27 cellular contexts compared by ENCODE assay signal in genomic region chr9:137372693-137373610, GRCh38. TPM values are rescaled to one million over a fixed set of nuclear protein-coding genes. Genes with fewer than 3 reads are reported as not detected.
DNase-seq lines count a peak whose midpoint lies in the region; ATAC-seq, FAIRE-seq and TF ChIP-seq lines count a peak whose summit lies in the region.
"Had no signal": no experiment of that assay in that cellular context is flagged by ENCODE, and none has a peak within 500 bp of the region (broad histone marks: within the 10 kb centered on the region; RNA-seq: fewer than 3 reads in every experiment).

No MANE protein-coding gene starts in this region.

- no peak for FAIRE-seq in HepG2 (lab: Jason Lieb, UNC)

- no TSS peak for BruUV-seq in HepG2 (replicated peaks; lab: Mats Ljungman, UMichigan)

- no peak overlapping the region for H3K4me3 ChIP-seq in HepG2 (replicated peaks in 1 of 3; ENCODE audit: insufficient read depth in 1 of 3, low read depth in 2 of 3, low read length in 3 of 3)
- H3K4me3 ChIP-seq: skin epidermis had no signal

- TF ChIP-seq CTCF in HepG2 (CRISPR knock-in tag; IDR thresholded peaks at IDR 0.05): no peak

- peaks cover 3 to 7% of the 10 kb centered on the region in 2 experiments; a peak in 2 of 5 replicates for H3K27me3 ChIP-seq in HepG2 (ENCODE audit: control insufficient read depth in 1 of 2, insufficient read depth in 2 of 2, low read length in 2 of 2)

- TF ChIP-seq RAD21 in HepG2 (CRISPR knock-in tag; IDR thresholded peaks at IDR 0.05): no peak

- peaks cover 8% of the 10 kb centered on the region; the same call in 1 of the 2 replicates for H3K4me1 ChIP-seq in HepG2 (ENCODE audit: insufficient read depth, low read length)

- DNase-seq in Right ventricle myocardium superior: peak; percentile 37
- DNase-seq in Right ventricle myocardium inferior (ENCODE audit: missing footprints): no peak
- DNase-seq in RPMI8226: peak; percentile 44
- DNase-seq in HepG2 (ENCODE audit: low spot score): no peak
- DNase-seq in sciatic nerve (ENCODE audit: low spot score): peak; percentile 57
- no peak for DNase-seq in COR-L47 (lab: John Stamatoyannopoulos, UW)
- no peak for DNase-seq in cerebellum (ENCODE audit: low spot score)
- DNase-seq: activated B cell treated with CpG ODN at 0.5 μM for 24 hours; activated CD4-positive, alpha-beta T cell treated with anti-CD3 and anti-CD28 coated beads, Interleukin-2, amount 50 U/mL, for 48 hours; activated CD8-positive, alpha-beta memory T cell treated with anti-CD3 and anti-CD28 coated beads, Interleukin-2, amount 50 U/mL, for 48 hours; C1 segment of cervical spinal cord; Calu3; effector memory CD4-positive, alpha-beta T cell; EL; foreskin fibroblast; H7; NCI-H1105; NCI-H2081 treated with DMSO at 0.1 percent for 48 hours; NCI-H82; SHP77; stimulated activated CD4-positive, alpha-beta T cell treated with anti-CD3 and anti-CD28 coated beads, Interleukin-2, amount 100 ng/mL, for 48 hours; T1000 had no signal

- CTCF ChIA-PET in HepG2 (lab: Yijun Ruan, JAX; ENCODE audit: low intra/inter-chr PET ratio, low total read pairs): no interaction called here

- TF ChIP-seq EP300 in HepG2 (IDR thresholded peaks at IDR 0.05; ENCODE audit: low read depth in 2 of 2, low read length in 2 of 2): no peak
- TF ChIP-seq EP300 in HepG2 (CRISPR knock-in tag; IDR thresholded peaks at IDR 0.05; ENCODE audit: borderline replicate concordance): no peak

- no peak for ATAC-seq in Right ventricle myocardium superior (ENCODE audit: poor library complexity)
- no peak for ATAC-seq in Right ventricle myocardium inferior
- peak; percentile 9; the same call in 2 of the 3 replicates for ATAC-seq in HepG2
- ATAC-seq in sciatic nerve: no peak
- ATAC-seq in HG03095 (IDR thresholded peaks at IDR 0.05; ENCODE audit: unreplicated experiment): no peak
- ATAC-seq: activated T-helper 17 cell treated with anti-CD3 and anti-CD28 coated beads, Interleukin-2, amount 50 U/mL, for 72 hours; stimulated activated memory B cell treated with anti-CD40 and anti-IgM and Interleukin-4, amounts not matched to agents 10 μg/mL and 1 μg/mL and 100 μg/mL, for 72 hours had no signal

- WGBS in HepG2 (ENCODE audit: low lambda C conversion rate): 70% methylated on average over 10 of the region's 37 CpGs

- intact Hi-C loops in Right ventricle myocardium superior (cut with DNase I) (no loop called here), Right ventricle myocardium inferior (cut with DNase I) (no loop called here), HepG2 (cut with micrococcal nuclease; ENCODE audit: unreplicated experiment) (no loop called here), sciatic nerve (cut with DNase I) (no loop called here)

- no peaks in the 10 kb centered on the region for H3K36me3 ChIP-seq in HepG2 (replicated peaks in 1 of 2; ENCODE audit: control insufficient read depth in 1 of 2, insufficient read depth in 2 of 2, low read length in 2 of 2)

- in situ Hi-C loops in HepG2 (cut with HindIII; ENCODE audit: extremely low pct_ligation_motif_present, low pct_unique_long_range_greater_than_20kb): no loop called here

- no peak for TF ChIP-seq POLR2A in HepG2 (IDR thresholded peaks at IDR 0.05; ENCODE audit: insufficient read depth in 1 of 2, low read depth in 2 of 2, low read length in 2 of 2)

- H3K27ac ChIP-seq in HepG2 (ENCODE audit: extremely low read length, insufficient read depth, low read length): no peak overlapping the region
- H3K27ac ChIP-seq: skin epidermis had no signal

- H4K20me1 ChIP-seq in HepG2 (ENCODE audit: insufficient read depth, low read length): no peaks in the 10 kb centered on the region

- H3K79me2 ChIP-seq in HepG2 (ENCODE audit: insufficient read depth, low read length): no peaks in the 10 kb centered on the region

- POLR2A ChIA-PET in HepG2 (lab: Yijun Ruan, JAX): no interaction called here

- H3K9me3 ChIP-seq in HepG2 (ENCODE audit: low read length): no peaks in the 10 kb centered on the region

- no peak overlapping the region for H3K4me2 ChIP-seq in HepG2 (ENCODE audit: low read depth, low read length)

- H3K9ac ChIP-seq in HepG2 (ENCODE audit: insufficient read depth, low read depth, low read length): no peak overlapping the region

- no peak overlapping the region for H2AFZ ChIP-seq in HepG2 (ENCODE audit: low read length)

TF ChIP-seq in HepG2, 621 proteins besides CTCF, POLR2A, EP300 and RAD21 (continues in another document):
- TF ChIP-seq ZNF101 (CRISPR knock-in tag; IDR thresholded peaks at IDR 0.05; ENCODE audit: borderline replicate concordance, low read depth): no peak

RNA-seq across cellular contexts. Expression of gene EXD3, which starts 50.0 kb away (rescaled TPM):
- total RNA-seq in Right ventricle myocardium superior: 6.9 TPM
- total RNA-seq in Right ventricle myocardium inferior: 6.8 TPM
- total RNA-seq in HepG2 (2016; rRNA removed; fragmentation: Illumina TruSeq; extraction: Trizol): 1.3 and 2.7 TPM in 2 replicates
- total RNA-seq in HepG2 (2016; cell fraction: cytosol; rRNA removed; fragmentation: Illumina TruSeq; extraction: Trizol; ENCODE audit: low read depth): 1.1 and 1.7 TPM in 2 replicates
- total RNA-seq in HepG2 (2016; cell fraction: insoluble cytoplasmic fraction; rRNA removed; fragmentation: Illumina TruSeq; extraction: Trizol): 1.3 and 3.1 TPM in 2 replicates
- 1.6 and 2.4 TPM in 2 replicates for total RNA-seq in HepG2 (2016; cell fraction: membrane; rRNA removed; fragmentation: Illumina TruSeq; extraction: Trizol)
- total RNA-seq in HepG2 (2016; cell fraction: nucleus; rRNA removed; fragmentation: Illumina TruSeq; extraction: Trizol): 3.0 and 3.1 TPM in 2 replicates
- 4.8 and 9.1 TPM in 2 replicates for polyA plus RNA-seq in HepG2 (2011; rRNA removed)
- polyA plus RNA-seq in HepG2 (2011; cell fraction: cytosol; rRNA removed): 1.6 and 3.2 TPM in 2 replicates
- 82.5 and 82.6 TPM in 2 replicates for polyA plus RNA-seq in HepG2 (2011; cell fraction: nucleus; rRNA removed)
- 4.7 and 9.6 TPM in 2 replicates for polyA plus RNA-seq in HepG2 (2012)
- 3.8 and 4.6 TPM in 2 replicates for polyA plus RNA-seq in HepG2 (2016; cell fraction: cytosol; fragmentation: Illumina TruSeq; extraction: Trizol; ENCODE audit: low read depth)
- polyA plus RNA-seq in HepG2 (2016; cell fraction: insoluble cytoplasmic fraction; fragmentation: Illumina TruSeq; extraction: Trizol; ENCODE audit: low read depth): 2.3 and 2.8 TPM in 2 replicates
- 5.3 and 6.7 TPM in 2 replicates for polyA plus RNA-seq in HepG2 (2016; cell fraction: membrane; fragmentation: Illumina TruSeq; extraction: Trizol; ENCODE audit: low read depth)
- polyA plus RNA-seq in HepG2 (2016; cell fraction: nucleus; fragmentation: Illumina TruSeq; extraction: Trizol; ENCODE audit: insufficient read depth, low read depth): 8.9 and 9.7 TPM in 2 replicates
- 3.4 and 4.2 TPM in 2 replicates for polyA minus RNA-seq in HepG2 (2011; rRNA and poly(A)+ RNA removed; ENCODE audit: low replicate concordance)
- 0.62 and 2.6 TPM in 2 replicates for polyA minus RNA-seq in HepG2 (2011; cell fraction: cytosol; rRNA and poly(A)+ RNA removed)
- 6.6 and 9.0 TPM in 2 replicates for polyA minus RNA-seq in HepG2 (2011; cell fraction: nucleus; rRNA and poly(A)+ RNA removed)
- 48.1 TPM for total RNA-seq in sciatic nerve
- 15.2 TPM for total RNA-seq in cerebellum

RNA-seq across cellular contexts. Expression of gene NOXA1, which starts 50.2 kb away (rescaled TPM):
- total RNA-seq in Right ventricle myocardium superior: 1.7 TPM
- 2.2 TPM for total RNA-seq in Right ventricle myocardium inferior
- total RNA-seq in HepG2 (2016; rRNA removed; fragmentation: Illumina TruSeq; extraction: Trizol): 0.63 and 1.2 TPM in 2 replicates
- total RNA-seq in HepG2 (2016; cell fraction: cytosol; rRNA removed; fragmentation: Illumina TruSeq; extraction: Trizol; ENCODE audit: low read depth): 0.81 and 1.1 TPM in 2 replicates
- total RNA-seq in HepG2 (2016; cell fraction: insoluble cytoplasmic fraction; rRNA removed; fragmentation: Illumina TruSeq; extraction: Trizol): 0.82 and 1.9 TPM in 2 replicates
- total RNA-seq in HepG2 (2016; cell fraction: membrane; rRNA removed; fragmentation: Illumina TruSeq; extraction: Trizol): 0.46 and 1.00 TPM in 2 replicates
- total RNA-seq in HepG2 (2016; cell fraction: nucleus; rRNA removed; fragmentation: Illumina TruSeq; extraction: Trizol): 1.6 and 2.0 TPM in 2 replicates
- polyA plus RNA-seq in HepG2 (2011; rRNA removed): 0.78 and 2.1 TPM in 2 replicates
- 0.53 and 1.0 TPM in 2 replicates for polyA plus RNA-seq in HepG2 (2011; cell fraction: cytosol; rRNA removed)
- polyA plus RNA-seq in HepG2 (2011; cell fraction: nucleus; rRNA removed): 17.1 and 17.5 TPM in 2 replicates
- polyA plus RNA-seq in HepG2 (2012): 0.76 and 1.0 TPM in 2 replicates
- 0.60 and 0.67 TPM in 2 replicates for polyA plus RNA-seq in HepG2 (2016; cell fraction: cytosol; fragmentation: Illumina TruSeq; extraction: Trizol; ENCODE audit: low read depth)
- 0.39 and 0.46 TPM in 2 replicates for polyA plus RNA-seq in HepG2 (2016; cell fraction: insoluble cytoplasmic fraction; fragmentation: Illumina TruSeq; extraction: Trizol; ENCODE audit: low read depth)
- polyA plus RNA-seq in HepG2 (2016; cell fraction: membrane; fragmentation: Illumina TruSeq; extraction: Trizol; ENCODE audit: low read depth): 0.44 and 0.56 TPM in 2 replicates
- 3.7 and 3.8 TPM in 2 replicates for polyA plus RNA-seq in HepG2 (2016; cell fraction: nucleus; fragmentation: Illumina TruSeq; extraction: Trizol; ENCODE audit: insufficient read depth, low read depth)
- polyA minus RNA-seq in HepG2 (2011; rRNA and poly(A)+ RNA removed; ENCODE audit: low replicate concordance): 0.44 and 0.61 TPM in 2 replicates
- 0.44 TPM in 1 of 2 replicates, not detected in the other for polyA minus RNA-seq in HepG2 (2011; cell fraction: cytosol; rRNA and poly(A)+ RNA removed)
- 1.8 and 3.4 TPM in 2 replicates for polyA minus RNA-seq in HepG2 (2011; cell fraction: nucleus; rRNA and poly(A)+ RNA removed)
- total RNA-seq in sciatic nerve: 7.4 TPM
- total RNA-seq in cerebellum: 1.5 TPM
- total RNA-seq: OCI-LY7 had no signal

Comparison
In these comparisons a context has a peak if more than half of its experiments do, and no peak if none do; other contexts are left out.
1. DNase-seq: peak in Right ventricle myocardium superior (single experiment), RPMI8226 (single experiment) and sciatic nerve (single experiment); none in Right ventricle myocardium inferior (single experiment), HepG2 (single experiment), COR-L47 (single experiment) and cerebellum (single experiment).